ENCODE assay signal across 8 cellular contexts in the genomic region with DNA sequence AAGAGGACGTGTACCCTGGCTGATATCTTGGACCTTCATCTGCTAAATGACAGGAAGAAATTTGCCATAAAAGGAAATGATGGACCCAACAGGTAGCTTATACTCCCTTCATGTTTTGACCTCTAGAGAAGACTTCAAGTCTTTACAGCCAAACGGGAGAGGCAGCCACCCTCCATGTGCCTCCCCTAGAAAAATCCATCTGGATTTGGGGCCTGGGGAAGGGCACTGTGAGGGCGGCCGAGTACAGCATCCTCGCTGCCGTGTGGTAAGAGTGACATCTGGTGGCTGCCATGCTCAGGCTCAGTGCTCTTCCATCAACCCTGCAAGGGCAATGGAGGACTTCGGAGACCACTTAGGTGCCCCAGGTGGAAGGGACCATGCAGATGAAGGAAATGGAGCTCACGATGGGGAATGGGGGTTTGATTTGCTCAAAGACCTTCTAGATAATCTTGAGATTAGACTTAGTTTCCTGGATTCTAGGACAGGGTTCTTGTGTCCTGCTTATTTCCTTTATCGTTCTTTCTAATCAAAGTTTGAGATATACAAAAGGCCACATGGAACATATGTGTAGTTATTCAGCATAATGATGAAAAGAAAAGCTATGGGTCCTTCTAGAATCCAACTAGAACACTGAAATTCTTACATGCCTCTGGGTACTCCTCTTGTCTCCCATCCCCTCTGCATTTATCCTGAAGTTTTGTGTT. TPM values are rescaled to one million over a fixed set of nuclear protein-coding genes. Genes with fewer than 3 reads are reported as not detected.
DNase-seq lines count a peak whose midpoint lies in the region; ATAC-seq and TF ChIP-seq lines count a peak whose summit lies in the region.

No MANE protein-coding gene starts in this region.

- H4K20me1 ChIP-seq in MM.1S (ENCODE audit: insufficient read depth, low read length), result no peaks in the 10 kb centered on the region

- H3K9ac ChIP-seq in MM.1S (ENCODE audit: low read length), result no peak overlapping the region

- H3K9me2 ChIP-seq in MM.1S (replicated peaks; ENCODE audit: insufficient read depth, low read length), result no peaks in the 10 kb centered on the region

- no peaks in the 10 kb centered on the region for H3K36me3 ChIP-seq in MM.1S (replicated peaks; ENCODE audit: insufficient read depth, low read length)

- H3K79me2 ChIP-seq in MM.1S (ENCODE audit: low read length), result no peaks in the 10 kb centered on the region

- peak; percentile 85 for TF ChIP-seq CTCF in MM.1S (IDR thresholded peaks at IDR 0.05; ENCODE audit: low read length)

- no peak overlapping the region for H3K4me3 ChIP-seq in MM.1S (ENCODE audit: low read length)

- H3K4me2 ChIP-seq in MM.1S (ENCODE audit: low read depth, low read length), result no peak overlapping the region

- no peaks in the 10 kb centered on the region for H3K27me3 ChIP-seq in MM.1S (replicated peaks; ENCODE audit: insufficient read depth, low read length)

- DNase-seq in NK-92 treated with Interleukin-12 subunit alpha and Interleukin-12 subunit beta, amount 100 ng/mL, for 24 hours (lab: John Stamatoyannopoulos, UW), result peak; percentile 16
- no peak for DNase-seq in NK-92 (lab: John Stamatoyannopoulos, UW; ENCODE audit: unreplicated experiment)
- DNase-seq in MM.1S, result peak; percentile 27
- peak; percentile 46 for DNase-seq in UCSD-AML1 (lab: John Stamatoyannopoulos, UW; ENCODE audit: unreplicated experiment)
- peak; percentile 78 for DNase-seq in ecto neural progenitor cell (ENCODE audit: low spot score)
- DNase-seq in lung microvascular endothelial cell (ENCODE audit: low read depth in 2 of 2), result peak; percentile 74 to 83
- DNase-seq in stimulated activated naive CD8-positive, alpha-beta T cell treated with anti-CD3 and anti-CD28 coated beads, Interleukin-15, Interleukin-2, amounts not matched to agents 100 U/mL and 50 U/mL, for 24 hours, result peak; percentile 50

- H2AFZ ChIP-seq in MM.1S (ENCODE audit: low read length), result no peak overlapping the region

- no peaks in the 10 kb centered on the region for H3K9me3 ChIP-seq in MM.1S (replicated peaks; ENCODE audit: insufficient read depth, low read length)

- H3K27ac ChIP-seq in MM.1S (ENCODE audit: low read length), result no peak overlapping the region

- peak; percentile 68 for ATAC-seq in stimulated activated naive CD8-positive, alpha-beta T cell treated with anti-CD3 and anti-CD28 coated beads, Interleukin-15, Interleukin-2, amounts not matched to agents 100 U/mL and 50 U/mL, for 24 hours
- ATAC-seq in HG03095 (IDR thresholded peaks at IDR 0.05; ENCODE audit: unreplicated experiment), result no peak

- no peaks in the 10 kb centered on the region for H3K4me1 ChIP-seq in MM.1S (ENCODE audit: low read length)

- H3F3A ChIP-seq in MM.1S (ENCODE audit: insufficient read depth, low read length), result no peaks in the 10 kb centered on the region

RNA-seq across cellular contexts. Expression of gene AQP9, which starts 44.4 kb away (rescaled TPM):
- not detected in 2 replicates for total RNA-seq in lung microvascular endothelial cell
